ENCODE assay signal across 22 cellular contexts in genomic region chr6:27562027-27562410, GRCh38.
A peak's percentile ranks its signal among the peaks of the same experiment; 100 is the strongest.
DNase-seq lines count a peak whose midpoint lies in the region; ATAC-seq and TF ChIP-seq lines count a peak whose summit lies in the region.
"Had no signal": no experiment of that assay in that cellular context is flagged by ENCODE, and none has a peak within 500 bp of the region (broad histone marks: within the 10 kb centered on the region; RNA-seq: fewer than 3 reads in every experiment).

No MANE protein-coding gene starts in this region.

- no peak overlapping the region for H4K5ac ChIP-seq in mesendoderm (ENCODE audit: low read length)

- no peaks in the 10 kb centered on the region for H3K79me1 ChIP-seq in mesendoderm (ENCODE audit: low read length)

- H3K27me3 ChIP-seq in mammary epithelial cell (ENCODE audit: insufficient read depth, low read length) (no peaks in the 10 kb centered on the region), mesendoderm (ENCODE audit: insufficient read depth, low read length, poor library complexity) (no peaks in the 10 kb centered on the region), right lobe of liver (peaks cover 3 to 42% of the 10 kb centered on the region in 2 donors)
- peaks cover 89% of the 10 kb centered on the region for H3K27me3 ChIP-seq in CD4-positive, alpha-beta T cell (ENCODE audit: control insufficient read depth, insufficient read depth, low read length)

- no peak overlapping the region for H3K4ac ChIP-seq in mesendoderm (ENCODE audit: low read depth, low read length)

- CTCF ChIA-PET in mammary epithelial cell (lab: Charles Lee; ENCODE audit: low non-redundant PET) = no interaction called here
- CTCF ChIA-PET in CD4-positive, alpha-beta T cell (lab: Charles Lee) = no interaction called here
- CTCF ChIA-PET in activated CD4-positive, alpha-beta T cell treated with anti-CD3 and anti-CD28 coated beads, Interleukin-2, amount 10 ng/mL, durations not matched to agents 7 days and 5 days (lab: Charles Lee) = interaction anchor here (0.7 kb wide), 1 partner anchor 886 kb away, joined by 3 read pairs; no protein-coding TSS in a partner anchor
- CTCF ChIA-PET in activated CD8-positive, alpha-beta memory T cell treated with anti-CD3 and anti-CD28 coated beads, Interleukin-2, amount 10 ng/mL, durations not matched to agents 7 days and 5 days (lab: Charles Lee) = interaction anchor here (0.6 to 1.5 kb wide), 2 partner anchors 24 to 27 kb away, joined by 3 to 4 read pairs; no protein-coding TSS in a partner anchor

- H3K4me1 ChIP-seq in mammary epithelial cell (ENCODE audit: insufficient read depth, low read length) = peaks cover 11% of the 10 kb centered on the region
- H3K4me1 ChIP-seq in mesendoderm (ENCODE audit: control insufficient read depth, low read depth, low read length) = no peaks in the 10 kb centered on the region
- no peaks in the 10 kb centered on the region for H3K4me1 ChIP-seq in right lobe of liver

- H3K9me3 Mint-ChIP-seq in CD4-positive, alpha-beta T cell = peaks cover 2% of the 10 kb centered on the region
- H3K9me3 Mint-ChIP-seq in activated CD4-positive, alpha-beta T cell treated with anti-CD3 and anti-CD28 coated beads, Interleukin-2, amount 10 ng/mL, durations not matched to agents 7 days and 5 days = peaks cover 12% of the 10 kb centered on the region
- peaks cover 3% of the 10 kb centered on the region for H3K9me3 Mint-ChIP-seq in activated CD8-positive, alpha-beta memory T cell treated with anti-CD3 and anti-CD28 coated beads, Interleukin-2, amount 10 ng/mL, durations not matched to agents 7 days and 5 days (ENCODE audit: low read depth)

- no peak overlapping the region for H3K23ac ChIP-seq in mesendoderm (ENCODE audit: low read length)

- no TSS peak for BruUV-seq in mammary epithelial cell (replicated peaks; lab: Mats Ljungman, UMichigan)

- H3K9ac ChIP-seq in mammary epithelial cell (ENCODE audit: insufficient read depth, low read length) (no peak overlapping the region), mesendoderm (ENCODE audit: low read length) (no peak overlapping the region)

- TF ChIP-seq CTCF in LNCaP clone FGC (IDR thresholded peaks at IDR 0.05; ENCODE audit: control insufficient read depth, extremely low read depth, insufficient read depth) (no peak), mammary epithelial cell (conservative IDR thresholded peaks at IDR 0.05 in 1 of 2, IDR thresholded peaks at IDR 0.05 in 1 of 2; ENCODE audit: extremely low read depth in 1 of 2, insufficient read depth in 1 of 2, low read depth in 1 of 2, low read length in 2 of 2) (no peak), right lobe of liver (IDR thresholded peaks at IDR 0.05) (no peak)
- TF ChIP-seq CTCF in CD4-positive, alpha-beta T cell (IDR thresholded peaks at IDR 0.05) = no peak

- POLR2A ChIA-PET in CD4-positive, alpha-beta T cell (lab: Charles Lee) = no interaction called here
- POLR2A ChIA-PET in activated CD4-positive, alpha-beta T cell treated with anti-CD3 and anti-CD28 coated beads, Interleukin-2, amount 10 ng/mL, durations not matched to agents 7 days and 5 days (lab: Charles Lee) = no interaction called here

- no peak overlapping the region for H2BK15ac ChIP-seq in mesendoderm (replicated peaks; ENCODE audit: low read depth)

- H3K27ac ChIP-seq in mammary epithelial cell (ENCODE audit: insufficient read depth, low read depth, low read length) = no peak overlapping the region
- H3K27ac ChIP-seq in mesendoderm (ENCODE audit: low read depth, low read length) = no peak overlapping the region
- H3K27ac ChIP-seq in CD4-positive, alpha-beta T cell (ENCODE audit: low read depth, low read length) = no peak overlapping the region
- no peak overlapping the region for H3K27ac ChIP-seq in right lobe of liver

- ATAC-seq in CD4-positive, alpha-beta T cell (ENCODE audit: poor library complexity) = no peak
- ATAC-seq in right lobe of liver = no peak
- ATAC-seq in activated CD8-positive, alpha-beta memory T cell treated with anti-CD3 and anti-CD28 coated beads, Interleukin-2, amount 10 ng/mL, durations not matched to agents 7 days and 5 days = no peak
- ATAC-seq: activated T-helper 17 cell treated with anti-CD3 and anti-CD28 coated beads, Interleukin-2, amount 50 U/mL, for 72 hours; HepG2; naive thymus-derived CD8-positive, alpha-beta T cell had no signal

- no peak overlapping the region for H3K56ac ChIP-seq in mesendoderm (ENCODE audit: low read length)

- dilution Hi-C loops in mammary epithelial cell (cut with HindIII; ENCODE audit: low sequenced_read_pairs) = no loop called here

- H2BK5ac ChIP-seq in mesendoderm (ENCODE audit: low read length) = no peak overlapping the region

- no peak overlapping the region for H3K18ac ChIP-seq in mesendoderm (ENCODE audit: low read length)

- peak overlapping the region; percentile 73 for H2AFZ ChIP-seq in mammary epithelial cell (ENCODE audit: low read depth, low read length)

- no peaks in the 10 kb centered on the region for H3K36me3 ChIP-seq in mammary epithelial cell (ENCODE audit: insufficient read depth, low read length)
- no peaks in the 10 kb centered on the region for H3K36me3 ChIP-seq in mesendoderm (ENCODE audit: control insufficient read depth, insufficient read depth, low read length)
- H3K36me3 ChIP-seq in right lobe of liver = no peaks in the 10 kb centered on the region

- H3K4me3 ChIP-seq in GM08714 (ENCODE audit: low read length) (peak overlapping the region; percentile 14; the same call in 1 of the 2 replicates), LNCaP clone FGC (ENCODE audit: low read depth, low read length) (peak overlapping the region; percentile 37), mammary epithelial cell (replicated peaks in 1 of 3; ENCODE audit: insufficient read depth in 1 of 3, low read depth in 2 of 3, low read length in 3 of 3) (peak overlapping the region; percentile 27 to 55 (median 53)), mesendoderm (ENCODE audit: low read length) (no peak overlapping the region), right lobe of liver (no peak overlapping the region)
- H3K4me3 ChIP-seq: smooth muscle cell had no signal

- no peak overlapping the region for H3K4me3 Mint-ChIP-seq in CD4-positive, alpha-beta T cell
- H3K4me3 Mint-ChIP-seq in activated CD4-positive, alpha-beta T cell treated with anti-CD3 and anti-CD28 coated beads, Interleukin-2, amount 10 ng/mL, durations not matched to agents 7 days and 5 days = no peak overlapping the region
- H3K4me3 Mint-ChIP-seq in activated CD8-positive, alpha-beta memory T cell treated with anti-CD3 and anti-CD28 coated beads, Interleukin-2, amount 10 ng/mL, durations not matched to agents 7 days and 5 days = no peak overlapping the region
- H3K4me3 Mint-ChIP-seq: activated T-helper 17 cell treated with anti-CD3 and anti-CD28 coated beads, Interleukin-2, amount 50 U/mL, for 72 hours; naive thymus-derived CD8-positive, alpha-beta T cell had no signal

- H4K8ac ChIP-seq in mesendoderm (ENCODE audit: low read depth, low read length) = no peak overlapping the region

- no peak overlapping the region for H2BK120ac ChIP-seq in mesendoderm (ENCODE audit: low read depth, low read length)

- H3K4me1 Mint-ChIP-seq in CD4-positive, alpha-beta T cell (ENCODE audit: low read depth) = peaks cover 16% of the 10 kb centered on the region
- H3K4me1 Mint-ChIP-seq in activated CD4-positive, alpha-beta T cell treated with anti-CD3 and anti-CD28 coated beads, Interleukin-2, amount 10 ng/mL, durations not matched to agents 7 days and 5 days = peaks cover 7% of the 10 kb centered on the region
- peaks cover 14% of the 10 kb centered on the region for H3K4me1 Mint-ChIP-seq in activated CD8-positive, alpha-beta memory T cell treated with anti-CD3 and anti-CD28 coated beads, Interleukin-2, amount 10 ng/mL, durations not matched to agents 7 days and 5 days

- intact Hi-C loops in mammary epithelial cell (cut with micrococcal nuclease) (no loop called here), right lobe of liver (cut with DNase I) (no loop called here)
- intact Hi-C loops in CD4-positive, alpha-beta T cell (cut with DNase I, micrococcal nuclease) = no loop called here

- H3K79me2 ChIP-seq in mammary epithelial cell (ENCODE audit: insufficient read depth, low read length) (no peaks in the 10 kb centered on the region), mesendoderm (ENCODE audit: control insufficient read depth, insufficient read depth, low read length) (no peaks in the 10 kb centered on the region)

- no peak overlapping the region for H3K27ac Mint-ChIP-seq in CD4-positive, alpha-beta T cell
- H3K27ac Mint-ChIP-seq in activated CD4-positive, alpha-beta T cell treated with anti-CD3 and anti-CD28 coated beads, Interleukin-2, amount 10 ng/mL, durations not matched to agents 7 days and 5 days = no peak overlapping the region
- H3K27ac Mint-ChIP-seq in activated CD8-positive, alpha-beta memory T cell treated with anti-CD3 and anti-CD28 coated beads, Interleukin-2, amount 10 ng/mL, durations not matched to agents 7 days and 5 days = no peak overlapping the region
- H3K27ac Mint-ChIP-seq: activated T-helper 17 cell treated with anti-CD3 and anti-CD28 coated beads, Interleukin-2, amount 50 U/mL, for 72 hours; progenitor cell of endocrine pancreas had no signal

- DNase-seq in LNCaP clone FGC (ENCODE audit: low read depth) = no peak
- DNase-seq in mammary epithelial cell = peak; percentile 37
- peak; percentile 29 for DNase-seq in mesendoderm
- DNase-seq in CD4-positive, alpha-beta T cell = no peak
- DNase-seq in activated CD4-positive, alpha-beta T cell treated with anti-CD3 and anti-CD28 coated beads, Interleukin-2, amount 10 ng/mL, durations not matched to agents 7 days and 5 days = no peak
- no peak for DNase-seq in right lobe of liver
- DNase-seq in activated CD8-positive, alpha-beta memory T cell treated with anti-CD3 and anti-CD28 coated beads, Interleukin-2, amount 10 ng/mL, durations not matched to agents 7 days and 5 days = no peak
- DNase-seq: activated CD4-positive, CD25-positive, alpha-beta regulatory T cell; AML-193; Calu3; dermis blood vessel endothelial cell; naive thymus-derived CD8-positive, alpha-beta T cell; NCI-H187; SIG-M5; stimulated activated CD4-positive, alpha-beta T cell treated with anti-CD3 and anti-CD28 coated beads, Interleukin-4, amount 100 ng/mL, for 4 hours; substantia nigra; T-helper 2 cell had no signal

- peak overlapping the region; percentile 70 for H3K4me2 ChIP-seq in mammary epithelial cell (ENCODE audit: insufficient read depth, low read depth, low read length)
- no peak overlapping the region for H3K4me2 ChIP-seq in mesendoderm (ENCODE audit: low read length)
- H3K4me2 ChIP-seq: smooth muscle cell had no signal

- no peaks in the 10 kb centered on the region for H3K36me3 Mint-ChIP-seq in CD4-positive, alpha-beta T cell (ENCODE audit: low read depth)
- H3K36me3 Mint-ChIP-seq in activated CD4-positive, alpha-beta T cell treated with anti-CD3 and anti-CD28 coated beads, Interleukin-2, amount 10 ng/mL, durations not matched to agents 7 days and 5 days (ENCODE audit: low read depth) = no peaks in the 10 kb centered on the region
- H3K36me3 Mint-ChIP-seq in activated CD8-positive, alpha-beta memory T cell treated with anti-CD3 and anti-CD28 coated beads, Interleukin-2, amount 10 ng/mL, durations not matched to agents 7 days and 5 days = peaks cover 3% of the 10 kb centered on the region

- no peak for TF ChIP-seq POLR2A in right lobe of liver (IDR thresholded peaks at IDR 0.05)

- H3K27me3 Mint-ChIP-seq in CD4-positive, alpha-beta T cell = peaks cover 97% of the 10 kb centered on the region
- peaks cover 84% of the 10 kb centered on the region for H3K27me3 Mint-ChIP-seq in activated CD4-positive, alpha-beta T cell treated with anti-CD3 and anti-CD28 coated beads, Interleukin-2, amount 10 ng/mL, durations not matched to agents 7 days and 5 days
- peaks cover 90% of the 10 kb centered on the region for H3K27me3 Mint-ChIP-seq in activated CD8-positive, alpha-beta memory T cell treated with anti-CD3 and anti-CD28 coated beads, Interleukin-2, amount 10 ng/mL, durations not matched to agents 7 days and 5 days

- 10% methylated on average over 11 of the region's 11 CpGs for WGBS in mammary epithelial cell (ENCODE audit: low coverage, missing lambda C conversion rate)
- no CpG with 5 or more reads among the region's 11 CpGs for WGBS in mesendoderm (ENCODE audit: extremely low coverage, insufficient coverage, low lambda C conversion rate)
- WGBS in right lobe of liver (ENCODE audit: insufficient coverage, low coverage, low lambda C conversion rate, missing lambda C conversion rate) = 17% methylated on average over 11 of the region's 11 CpGs

- in situ Hi-C loops in mammary epithelial cell (cut with MboI; ENCODE audit: low sequenced_read_pairs in 2 of 2) = no loop called here

- H2AK5ac ChIP-seq in mesendoderm (ENCODE audit: low read length) = no peak overlapping the region

- H3K9me3 ChIP-seq in mammary epithelial cell (replicated peaks; ENCODE audit: insufficient read depth, low read length) = no peaks in the 10 kb centered on the region
- H3K9me3 ChIP-seq in CD4-positive, alpha-beta T cell (ENCODE audit: control insufficient read depth, low read length) = no peaks in the 10 kb centered on the region
- no peaks in the 10 kb centered on the region for H3K9me3 ChIP-seq in right lobe of liver

- no peaks in the 10 kb centered on the region for H4K20me1 ChIP-seq in mammary epithelial cell (ENCODE audit: insufficient read depth, low read length)

Comparison
In these comparisons a context has a peak if more than half of its experiments do, and no peak if none do; other contexts are left out.
1. H3K4me3 ChIP-seq: peak in GM08714 (single experiment), LNCaP clone FGC (single experiment) and mammary epithelial cell (3 of 3); none in mesendoderm (single experiment) and right lobe of liver (0 of 3).
2. DNase-seq: peak in mammary epithelial cell (single experiment) and mesendoderm (single experiment); none in LNCaP clone FGC (single experiment), CD4-positive, alpha-beta T cell (0 of 10), activated CD4-positive, alpha-beta T cell treated with anti-CD3 and anti-CD28 coated beads, Interleukin-2, amount 10 ng/mL, durations not matched to agents 7 days and 5 days (single experiment), right lobe of liver (0 of 3) and activated CD8-positive, alpha-beta memory T cell treated with anti-CD3 and anti-CD28 coated beads, Interleukin-2, amount 10 ng/mL, durations not matched to agents 7 days and 5 days (single experiment).
3. CTCF ChIA-PET loops: an anchor here in activated CD4-positive, alpha-beta T cell treated with anti-CD3 and anti-CD28 coated beads, Interleukin-2, amount 10 ng/mL, durations not matched to agents 7 days and 5 days (0.7 kb wide) and activated CD8-positive, alpha-beta memory T cell treated with anti-CD3 and anti-CD28 coated beads, Interleukin-2, amount 10 ng/mL, durations not matched to agents 7 days and 5 days (0.6 to 1.5 kb wide); none called in mammary epithelial cell and CD4-positive, alpha-beta T cell.